Comparison of ENCODE assay signal across 10 cellular contexts in the genomic region with DNA sequence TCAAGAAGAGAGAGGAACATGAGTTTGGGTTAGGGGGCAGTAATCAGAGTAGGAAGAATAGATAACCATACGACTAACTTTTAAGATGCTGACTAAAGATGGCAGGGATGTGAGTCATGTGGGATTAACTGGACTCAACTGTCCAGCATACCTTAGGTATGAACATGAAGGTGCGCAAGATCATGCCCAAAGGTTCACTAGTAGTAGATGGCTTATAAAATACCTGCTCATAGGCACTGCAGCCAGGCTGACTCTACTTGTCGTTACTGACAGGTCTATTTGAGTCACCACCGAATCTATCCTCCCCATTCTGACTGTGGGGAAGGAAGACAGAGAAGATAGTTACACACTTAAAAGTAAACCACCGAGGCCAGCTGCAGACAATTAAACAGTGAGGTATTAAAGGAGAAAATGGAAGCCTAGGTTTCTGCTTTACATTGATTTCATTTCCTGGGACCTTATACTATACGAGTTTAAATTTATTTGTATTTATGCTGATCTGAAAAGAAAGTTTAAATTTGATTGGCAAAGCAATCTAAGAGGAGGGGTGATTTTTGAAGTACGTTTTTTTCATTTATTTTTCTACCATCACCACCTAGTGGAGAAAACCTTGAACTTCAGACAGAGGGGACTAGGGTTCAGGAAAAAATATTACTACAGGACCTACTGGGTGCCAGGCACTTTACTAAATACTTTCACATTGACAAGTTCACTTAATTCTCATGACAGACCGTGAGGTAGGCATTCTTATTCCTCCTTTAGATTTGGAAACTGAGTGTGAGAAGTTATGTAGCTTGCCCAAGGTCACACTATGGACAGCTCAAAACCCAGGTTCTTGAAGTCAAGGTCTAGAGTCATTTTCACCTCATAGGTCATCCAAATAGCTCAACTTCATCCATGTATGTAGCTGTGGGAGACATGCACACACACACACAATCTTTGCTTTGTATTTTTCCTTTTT. TPM values are rescaled to one million over a fixed set of nuclear protein-coding genes. Genes with fewer than 3 reads are reported as not detected.
DNase-seq lines count a peak whose midpoint lies in the region; ATAC-seq and TF ChIP-seq lines count a peak whose summit lies in the region.
"Had no signal": no experiment of that assay in that cellular context is flagged by ENCODE, and none has a peak within 500 bp of the region (broad histone marks: within the 10 kb centered on the region; RNA-seq: fewer than 3 reads in every experiment).

No MANE protein-coding gene starts in this region.

- H3K9me3 Mint-ChIP-seq in activated CD4-positive, alpha-beta T cell treated with anti-CD3 and anti-CD28 coated beads, Interleukin-2, amount 10 ng/mL, durations not matched to agents 7 days and 5 days: no peaks in the 10 kb centered on the region
- no peaks in the 10 kb centered on the region for H3K9me3 Mint-ChIP-seq in endothelial cell (ENCODE audit: unreplicated experiment)
- no peaks in the 10 kb centered on the region for H3K9me3 Mint-ChIP-seq in stimulated activated effector memory CD8-positive, alpha-beta T cell treated with anti-CD3 and anti-CD28 coated beads, Interleukin-12 subunit alpha, Interleukin-12 subunit beta, amount 100 ng/mL, for 72 hours

- H3K27ac Mint-ChIP-seq in activated CD4-positive, alpha-beta T cell treated with anti-CD3 and anti-CD28 coated beads, Interleukin-2, amount 10 ng/mL, durations not matched to agents 7 days and 5 days: no peak overlapping the region
- H3K27ac Mint-ChIP-seq in endothelial cell (ENCODE audit: unreplicated experiment): no peak overlapping the region
- peak overlapping the region; percentile 41 for H3K27ac Mint-ChIP-seq in stimulated activated effector memory CD8-positive, alpha-beta T cell treated with anti-CD3 and anti-CD28 coated beads, Interleukin-12 subunit alpha, Interleukin-12 subunit beta, amount 100 ng/mL, for 72 hours

- H3K36me3 Mint-ChIP-seq in activated CD4-positive, alpha-beta T cell treated with anti-CD3 and anti-CD28 coated beads, Interleukin-2, amount 10 ng/mL, durations not matched to agents 7 days and 5 days (ENCODE audit: low read depth): peaks cover 2% of the 10 kb centered on the region
- peaks cover 6% of the 10 kb centered on the region for H3K36me3 Mint-ChIP-seq in endothelial cell (ENCODE audit: low read depth, unreplicated experiment)
- H3K36me3 Mint-ChIP-seq in stimulated activated effector memory CD8-positive, alpha-beta T cell treated with anti-CD3 and anti-CD28 coated beads, Interleukin-12 subunit alpha, Interleukin-12 subunit beta, amount 100 ng/mL, for 72 hours: peaks cover 13% of the 10 kb centered on the region

- no peaks in the 10 kb centered on the region for H3K36me3 ChIP-seq in RWPE2 (ENCODE audit: low read depth)
- H3K36me3 ChIP-seq: BLaER1 treated with 17β-estradiol and CSF1 and Interleukin-3, amounts not matched to agents 10 nM and 100 nM had no signal

- no peak for DNase-seq in activated CD4-positive, alpha-beta T cell treated with anti-CD3 and anti-CD28 coated beads, Interleukin-2, amount 10 ng/mL, durations not matched to agents 7 days and 5 days
- DNase-seq in activated CD4-positive, alpha-beta T cell treated with anti-CD3 and anti-CD28 coated beads for 1 hour: no peak
- no peak for DNase-seq in RWPE2 (ENCODE audit: low spot score)
- DNase-seq in endothelial cell (ENCODE audit: low spot score): no peak
- no peak for DNase-seq in stimulated activated effector memory CD8-positive, alpha-beta T cell treated with anti-CD3 and anti-CD28 coated beads, Interleukin-12 subunit alpha, Interleukin-12 subunit beta, amount 100 ng/mL, for 72 hours (ENCODE audit: low spot score in 2 of 2)
- DNase-seq in mucosa of gallbladder (ENCODE audit: low spot score): no peak
- no peak for DNase-seq in NCI-H1694 (lab: John Stamatoyannopoulos, UW)
- DNase-seq: posterior cingulate gyrus had no signal

- peak overlapping the region; percentile 37 for H3K4me3 Mint-ChIP-seq in activated CD4-positive, alpha-beta T cell treated with anti-CD3 and anti-CD28 coated beads, Interleukin-2, amount 10 ng/mL, durations not matched to agents 7 days and 5 days
- H3K4me3 Mint-ChIP-seq in endothelial cell (ENCODE audit: unreplicated experiment): no peak overlapping the region
- H3K4me3 Mint-ChIP-seq in stimulated activated effector memory CD8-positive, alpha-beta T cell treated with anti-CD3 and anti-CD28 coated beads, Interleukin-12 subunit alpha, Interleukin-12 subunit beta, amount 100 ng/mL, for 72 hours: peak overlapping the region; percentile 56

- peaks cover 6% of the 10 kb centered on the region for H3K27me3 Mint-ChIP-seq in activated CD4-positive, alpha-beta T cell treated with anti-CD3 and anti-CD28 coated beads, Interleukin-2, amount 10 ng/mL, durations not matched to agents 7 days and 5 days
- no peaks in the 10 kb centered on the region for H3K27me3 Mint-ChIP-seq in endothelial cell (ENCODE audit: unreplicated experiment)

- peak; percentile 30 for TF ChIP-seq CTCF in RWPE2 (IDR thresholded peaks at IDR 0.05; ENCODE audit: poor library complexity, severe bottlenecking)
- TF ChIP-seq CTCF in endothelial cell (IDR thresholded peaks at IDR 0.05; ENCODE audit: unreplicated experiment): peak; percentile 79

- H3K4me1 ChIP-seq in RWPE2 (ENCODE audit: insufficient read depth, poor library complexity, severe bottlenecking): no peaks in the 10 kb centered on the region

- H3K9me3 ChIP-seq in RWPE2 (ENCODE audit: severe bottlenecking): no peaks in the 10 kb centered on the region

- H3K27me3 ChIP-seq in RWPE2 (ENCODE audit: insufficient read depth, poor library complexity, severe bottlenecking): no peaks in the 10 kb centered on the region
- H3K27me3 ChIP-seq: BLaER1 treated with 17β-estradiol and CSF1 and Interleukin-3, amounts not matched to agents 10 nM and 100 nM had no signal

- peaks cover 27% of the 10 kb centered on the region for H3K4me1 Mint-ChIP-seq in activated CD4-positive, alpha-beta T cell treated with anti-CD3 and anti-CD28 coated beads, Interleukin-2, amount 10 ng/mL, durations not matched to agents 7 days and 5 days
- peaks cover 6% of the 10 kb centered on the region for H3K4me1 Mint-ChIP-seq in endothelial cell (ENCODE audit: unreplicated experiment)
- H3K4me1 Mint-ChIP-seq in stimulated activated effector memory CD8-positive, alpha-beta T cell treated with anti-CD3 and anti-CD28 coated beads, Interleukin-12 subunit alpha, Interleukin-12 subunit beta, amount 100 ng/mL, for 72 hours: peaks cover 14% of the 10 kb centered on the region

- POLR2A ChIA-PET in activated CD4-positive, alpha-beta T cell treated with anti-CD3 and anti-CD28 coated beads, Interleukin-2, amount 10 ng/mL, durations not matched to agents 7 days and 5 days (lab: Charles Lee): interaction anchor here (0.6 kb wide), 1 partner anchor 382 kb away, joined by 3 read pairs; no protein-coding TSS in a partner anchor

- ATAC-seq in RWPE2 (ENCODE audit: low read depth) (peak; percentile 27), HG03342 (IDR thresholded peaks at IDR 0.05; ENCODE audit: unreplicated experiment) (no peak)
- peak; percentile 31 for ATAC-seq in stimulated activated effector memory CD8-positive, alpha-beta T cell treated with anti-CD3 and anti-CD28 coated beads, Interleukin-12 subunit alpha, Interleukin-12 subunit beta, amount 100 ng/mL, for 72 hours

- CTCF ChIA-PET in activated CD4-positive, alpha-beta T cell treated with anti-CD3 and anti-CD28 coated beads, Interleukin-2, amount 10 ng/mL, durations not matched to agents 7 days and 5 days (lab: Charles Lee): interaction anchor here (0.9 to 2.4 kb wide), 5 partner anchors 11 to 407 kb away, joined by 3 to 8 read pairs (median 3); partner anchors contain the start of gene MYLK4

- no peak overlapping the region for H3K4me3 ChIP-seq in RWPE2 (ENCODE audit: severe bottlenecking)
- H3K4me3 ChIP-seq: BLaER1 treated with 17β-estradiol and CSF1 and Interleukin-3, amounts not matched to agents 10 nM and 100 nM had no signal

- peak overlapping the region; percentile 27 for H3K27ac ChIP-seq in RWPE2 (ENCODE audit: poor library complexity, severe bottlenecking)
- H3K27ac ChIP-seq: BLaER1 treated with 17β-estradiol and CSF1 and Interleukin-3, amounts not matched to agents 10 nM and 100 nM had no signal

RNA-seq across cellular contexts. Expression of gene WRNIP1, which starts 4.0 kb away (rescaled TPM):
- 10 to 100 TPM; 48.0 to 50.5 TPM for total RNA-seq in activated CD4-positive, alpha-beta T cell treated with anti-CD3 and anti-CD28 coated beads, Interleukin-2, amount 10 ng/mL, durations not matched to agents 7 days and 5 days
- total RNA-seq in endothelial cell (ENCODE audit: unreplicated experiment): 48.6 TPM
- total RNA-seq in mucosa of gallbladder: 47.4 TPM

RNA-seq across cellular contexts. Expression of gene MYLK4, which starts 10.4 kb away (rescaled TPM):
- total RNA-seq in activated CD4-positive, alpha-beta T cell treated with anti-CD3 and anti-CD28 coated beads, Interleukin-2, amount 10 ng/mL, durations not matched to agents 7 days and 5 days: under 1 TPM; 0.62 to 0.69 TPM
- 0.97 TPM for total RNA-seq in endothelial cell (ENCODE audit: unreplicated experiment)
- total RNA-seq in mucosa of gallbladder: 0.63 TPM
